In genomic region chr10:28991738-28992270, GRCh38 we compare ENCODE assay signal across 1 cellular context.
TF ChIP-seq lines count a peak whose summit lies in the region.

No MANE protein-coding gene starts in this region.

TF ChIP-seq in K562, 482 proteins besides CTCF, POLR2A, EP300 and RAD21 (continued from another document):
- peak in 1 of 2 experiments; percentile 45 for TF ChIP-seq AFF1 (IDR thresholded peaks at IDR 0.05; ENCODE audit: low read depth in 1 of 2, partially characterized antibody in 2 of 2)
- TF ChIP-seq PRDM10 (IDR thresholded peaks at IDR 0.05; ENCODE audit: partially characterized antibody), result peak; percentile 82
- TF ChIP-seq JUNB (CRISPR knock-in tag; conservative IDR thresholded peaks at IDR 0.05), result no peak
- TF ChIP-seq ZNF24 (IDR thresholded peaks at IDR 0.05), result peak; percentile 97
- TF ChIP-seq TEAD4 (IDR thresholded peaks at IDR 0.05; ENCODE audit: low read length), result 0 out of 2 replicates have a peak, but pooled peaks have one; percentile 10
- no peak for TF ChIP-seq TEAD4 (CRISPR knock-in tag; IDR thresholded peaks at IDR 0.05; ENCODE audit: borderline replicate concordance)
- peak; percentile 96 for TF ChIP-seq DEAF1 (CRISPR knock-in tag; IDR thresholded peaks at IDR 0.05)
- TF ChIP-seq ZNF277 (CRISPR knock-in tag; IDR thresholded peaks at IDR 0.05; ENCODE audit: borderline replicate concordance), result no peak
- TF ChIP-seq TCF3 (CRISPR knock-in tag; IDR thresholded peaks at IDR 0.05), result no peak
- 0 out of 2 replicates have a peak, but pooled peaks have one; percentile 30 for TF ChIP-seq KLF13 (tag; IDR thresholded peaks at IDR 0.05; ENCODE audit: borderline replicate concordance, low read depth)
- peak; percentile 71 for TF ChIP-seq VEZF1 (CRISPR knock-in tag; IDR thresholded peaks at IDR 0.05)
- no peak for TF ChIP-seq TAL1 (IDR thresholded peaks at IDR 0.05)
- TF ChIP-seq SMC3 (conservative IDR thresholded peaks at IDR 0.05; ENCODE audit: insufficient read depth, low read depth, low read length), result peak; percentile 95
- TF ChIP-seq CBX3 (IDR thresholded peaks at IDR 0.05; ENCODE audit: borderline replicate concordance in 1 of 2, low read length in 2 of 2), result peak in 1 of 2 experiments; percentile 57; a peak in 2 of 3 replicates
- TF ChIP-seq FOSL1 (tag; conservative IDR thresholded peaks at IDR 0.05), result peak; percentile 34
- TF ChIP-seq MYNN (IDR thresholded peaks at IDR 0.05), result peak; percentile 19; the same call in 1 of the 2 replicates
- no peak for TF ChIP-seq MYNN (CRISPR knock-in tag; IDR thresholded peaks at IDR 0.05)
- peak in 1 of 2 experiments; percentile 42; a peak in 1 of 4 replicates for TF ChIP-seq TRIM24 (IDR thresholded peaks at IDR 0.05)
- peak; percentile 90 for TF ChIP-seq CC2D1A (IDR thresholded peaks at IDR 0.05)
- 0 out of 2 replicates have a peak, but pooled peaks have one; percentile 24 for TF ChIP-seq JUND (IDR thresholded peaks at IDR 0.05; ENCODE audit: borderline replicate concordance, low read depth, low read length)
- no peak; the same call in 2 of the 3 replicates for TF ChIP-seq JUND (tag; IDR thresholded peaks at IDR 0.05; ENCODE audit: borderline replicate concordance, low read depth, low read length)
